Comparison of ENCODE assay signal across 13 cellular contexts in genomic region chr3:72042397-72043211, GRCh38.
DNase-seq lines count a peak whose midpoint lies in the region; ATAC-seq, FAIRE-seq and TF ChIP-seq lines count a peak whose summit lies in the region.
"Had no signal": no experiment of that assay in that cellular context is flagged by ENCODE, and none has a peak within 500 bp of the region (broad histone marks: within the 10 kb centered on the region; RNA-seq: fewer than 3 reads in every experiment).

No MANE protein-coding gene starts in this region.

- H3K9me3 Mint-ChIP-seq in activated B cell treated with CpG ODN at 0.5 μM for 24 hours = peaks cover under 1% of the 10 kb centered on the region

- POLR2A ChIA-PET in activated B cell treated with CpG ODN at 0.5 μM for 24 hours (lab: Charles Lee) = interaction anchor here (0.7 kb wide), 1 partner anchor 698 kb away, joined by 6 read pairs; no protein-coding TSS in a partner anchor

- intact Hi-C loops in activated B cell treated with CpG ODN at 0.5 μM for 24 hours (cut with micrococcal nuclease) (no loop called here), uterus (cut with DNase I; ENCODE audit: low total_unique reads) (no loop called here)

- H3K4me3 ChIP-seq in uterus = no peak overlapping the region
- H3K4me3 ChIP-seq: spleen had no signal

- no peaks in the 10 kb centered on the region for H3K4me1 Mint-ChIP-seq in activated B cell treated with CpG ODN at 0.5 μM for 24 hours

- H3K27ac ChIP-seq in uterus = no peak overlapping the region

- FAIRE-seq in urothelium cell line (lab: Jason Lieb, UNC) = no peak

- peak overlapping the region; percentile 6 for H3K27ac Mint-ChIP-seq in activated B cell treated with CpG ODN at 0.5 μM for 24 hours
- H3K27ac Mint-ChIP-seq: dendritic cell treated with granulocyte-macrophage colony-stimulating factor and Interleukin-4, amounts not matched to agents 40 ng/mL and 50 ng/mL, for 4 days had no signal

- H3K4me1 ChIP-seq in uterus = no peaks in the 10 kb centered on the region

- no peaks in the 10 kb centered on the region for H3K27me3 ChIP-seq in uterus

- no peak overlapping the region for H3K4me3 Mint-ChIP-seq in activated B cell treated with CpG ODN at 0.5 μM for 24 hours
- H3K4me3 Mint-ChIP-seq: dendritic cell treated with granulocyte-macrophage colony-stimulating factor and Interleukin-4, amounts not matched to agents 40 ng/mL and 50 ng/mL, for 4 days had no signal

- peak; percentile 12 for DNase-seq in H4 (ENCODE audit: low spot score)
- DNase-seq in activated B cell treated with CpG ODN at 0.5 μM for 24 hours = no peak
- DNase-seq in glomerular visceral epithelial cell (ENCODE audit: extremely low spot score) = peak; percentile 66
- peak; percentile 63 for DNase-seq in urothelium cell line (ENCODE audit: low spot score)
- DNase-seq in activated CD4-positive, alpha-beta T cell treated with anti-CD3 and anti-CD28 coated beads, Interleukin-2, amount 50 U/mL, for 48 hours = no peak
- no peak for DNase-seq in uterus
- DNase-seq: activated gamma-delta T cell, DMS79, hippocampal formation, spleen had no signal

- no peaks in the 10 kb centered on the region for H3K9me3 ChIP-seq in uterus
- H3K9me3 ChIP-seq: spleen had no signal

- TF ChIP-seq POLR2A in uterus (IDR thresholded peaks at IDR 0.05) = no peak

- CTCF ChIA-PET in activated B cell treated with CpG ODN at 0.5 μM for 24 hours (lab: Charles Lee) = no interaction called here

- no peak for ATAC-seq in activated B cell treated with CpG ODN at 0.5 μM for 24 hours (ENCODE audit: low read depth)
- ATAC-seq in HG02588 (IDR thresholded peaks at IDR 0.05; ENCODE audit: unreplicated experiment) = no peak
- ATAC-seq: SK-N-SH treated with all-trans-retinoic acid at 6 μM for 48 hours had no signal

- no peaks in the 10 kb centered on the region for H3K36me3 Mint-ChIP-seq in activated B cell treated with CpG ODN at 0.5 μM for 24 hours (ENCODE audit: low read depth)

- TF ChIP-seq CTCF in activated B cell treated with CpG ODN at 0.5 μM for 24 hours (IDR thresholded peaks at IDR 0.05) (no peak), uterus (IDR thresholded peaks at IDR 0.05) (no peak)

- no peaks in the 10 kb centered on the region for H3K36me3 ChIP-seq in uterus
- H3K36me3 ChIP-seq: spleen had no signal

- H3K27me3 Mint-ChIP-seq in activated B cell treated with CpG ODN at 0.5 μM for 24 hours = peaks cover 5% of the 10 kb centered on the region

Comparison
In these comparisons a context has a peak if more than half of its experiments do, and no peak if none do; other contexts are left out.
1. DNase-seq: peak in H4 (single experiment), glomerular visceral epithelial cell (single experiment) and urothelium cell line (single experiment); none in activated B cell treated with CpG ODN at 0.5 μM for 24 hours (single experiment), activated CD4-positive, alpha-beta T cell treated with anti-CD3 and anti-CD28 coated beads, Interleukin-2, amount 50 U/mL, for 48 hours (0 of 2) and uterus (0 of 2).